24 cellular contexts compared by ENCODE assay signal in the genomic region with DNA sequence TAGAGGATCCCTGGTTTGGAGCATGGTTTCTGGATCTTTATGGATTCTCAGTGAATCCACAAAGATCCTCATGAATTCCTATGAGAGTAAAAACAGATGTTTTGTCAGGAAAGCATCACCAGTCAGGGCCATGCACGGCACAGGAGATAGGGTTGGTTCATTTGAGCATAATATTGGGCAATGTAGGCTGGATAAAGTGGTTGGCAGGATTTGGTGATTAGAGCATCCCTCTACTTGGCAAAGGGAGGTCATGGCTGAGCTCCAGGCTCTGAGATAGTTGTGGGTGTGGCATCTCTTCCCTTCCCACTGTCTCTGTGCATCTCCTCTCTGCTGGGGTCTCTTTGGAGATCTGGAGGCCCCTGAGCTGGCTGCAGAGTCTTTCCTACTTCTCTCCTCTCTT.
"Had no signal": no experiment of that assay in that cellular context is flagged by ENCODE, and none has a peak within 500 bp of the region (broad histone marks: within the 10 kb centered on the region; RNA-seq: fewer than 3 reads in every experiment).

No MANE protein-coding gene starts in this region.

- DNase-seq: activated CD4-positive, alpha-beta memory T cell treated with anti-CD3 and anti-CD28 coated beads, Interleukin-2, amount 10 ng/mL, durations not matched to agents 7 days and 5 days; activated CD4-positive, alpha-beta T cell treated with anti-CD3 and anti-CD28 coated beads for 36 hours; activated naive CD4-positive, alpha-beta T cell treated with Interleukin-2 at 50 U/mL for 16 hours; activated naive CD8-positive, alpha-beta T cell treated with anti-CD3 and anti-CD28 coated beads, Interleukin-2, amount 10 ng/mL, durations not matched to agents 7 days and 5 days; activated T-cell treated with anti-CD3 and anti-CD28 coated beads, Interleukin-2, amount 50 U/mL, for 1 hour; amygdala; body of pancreas; caudate nucleus; colonic mucosa; effector CD4-positive, alpha-beta T cell; foreskin keratinocyte; glutamatergic neuron; mammary epithelial cell; midbrain; nephron progenitor cell; nucleus accumbens; stimulated activated CD4-positive, alpha-beta T cell treated with anti-CD3 and anti-CD28 coated beads, Interleukin-15, amount 100 ng/mL, for 24 hours; stimulated activated CD4-positive, alpha-beta T cell treated with anti-CD3 and anti-CD28 coated beads, Interleukin-2, amount 100 ng/mL, for 48 hours; stimulated activated naive CD8-positive, alpha-beta T cell treated with anti-CD3 and anti-CD28 coated beads, Interleukin-15, amount 100 ng/mL, for 72 hours; testis had no signal

- H3K27me3 Mint-ChIP-seq: activated CD4-positive, alpha-beta memory T cell treated with anti-CD3 and anti-CD28 coated beads, Interleukin-2, amount 10 ng/mL, durations not matched to agents 7 days and 5 days; stimulated activated naive CD8-positive, alpha-beta T cell treated with anti-CD3 and anti-CD28 coated beads, Interleukin-15, amount 100 ng/mL, for 72 hours had no signal

- H3K27me3 ChIP-seq: body of pancreas, colonic mucosa, testis had no signal

- H3K4me1 ChIP-seq: body of pancreas, colonic mucosa, foreskin keratinocyte had no signal

- H3K27ac ChIP-seq: body of pancreas, colonic mucosa, foreskin keratinocyte, testis had no signal

- H3K27ac Mint-ChIP-seq: activated CD4-positive, alpha-beta memory T cell treated with anti-CD3 and anti-CD28 coated beads, Interleukin-2, amount 10 ng/mL, durations not matched to agents 7 days and 5 days; activated CD4-positive, alpha-beta T cell treated with anti-CD3 and anti-CD28 coated beads for 36 hours; activated naive CD8-positive, alpha-beta T cell treated with anti-CD3 and anti-CD28 coated beads, Interleukin-2, amount 10 ng/mL, durations not matched to agents 7 days and 5 days; activated T-helper 17 cell treated with anti-CD3 and anti-CD28 coated beads, Interleukin-2, amount 50 U/mL, for 72 hours; nephron progenitor cell; T-helper 2 cell treated with Interferon-gamma antibody and Interleukin-4, amounts not matched to agents 5 μg/mL and 100 μg/mL, for 36 hours; type B pancreatic cell; WTC11 had no signal

- H3K9me3 ChIP-seq: body of pancreas, colonic mucosa, testis had no signal

- H3K4me3 Mint-ChIP-seq: activated CD4-positive, alpha-beta memory T cell treated with anti-CD3 and anti-CD28 coated beads, Interleukin-2, amount 10 ng/mL, durations not matched to agents 7 days and 5 days; activated CD4-positive, alpha-beta T cell treated with anti-CD3 and anti-CD28 coated beads for 36 hours; activated naive CD8-positive, alpha-beta T cell treated with anti-CD3 and anti-CD28 coated beads, Interleukin-2, amount 10 ng/mL, durations not matched to agents 7 days and 5 days; activated T-helper 17 cell treated with anti-CD3 and anti-CD28 coated beads, Interleukin-2, amount 50 U/mL, for 72 hours; nephron progenitor cell; stimulated activated naive CD8-positive, alpha-beta T cell treated with anti-CD3 and anti-CD28 coated beads, Interleukin-15, amount 100 ng/mL, for 72 hours; T-helper 2 cell treated with Interferon-gamma antibody and Interleukin-4, amounts not matched to agents 5 μg/mL and 100 μg/mL, for 36 hours; type B pancreatic cell; WTC11 had no signal

- H3K4me3 ChIP-seq: body of pancreas, colonic mucosa, testis had no signal

- H3K36me3 ChIP-seq: colonic mucosa had no signal

- H3K36me3 Mint-ChIP-seq: activated naive CD8-positive, alpha-beta T cell treated with anti-CD3 and anti-CD28 coated beads, Interleukin-2, amount 10 ng/mL, durations not matched to agents 7 days and 5 days; type B pancreatic cell; WTC11 had no signal

- H3K9me3 Mint-ChIP-seq: activated CD4-positive, alpha-beta memory T cell treated with anti-CD3 and anti-CD28 coated beads, Interleukin-2, amount 10 ng/mL, durations not matched to agents 7 days and 5 days; activated naive CD8-positive, alpha-beta T cell treated with anti-CD3 and anti-CD28 coated beads, Interleukin-2, amount 10 ng/mL, durations not matched to agents 7 days and 5 days; activated T-helper 17 cell treated with anti-CD3 and anti-CD28 coated beads, Interleukin-2, amount 50 U/mL, for 72 hours; nephron progenitor cell; stimulated activated naive CD8-positive, alpha-beta T cell treated with anti-CD3 and anti-CD28 coated beads, Interleukin-15, amount 100 ng/mL, for 72 hours; T-helper 2 cell treated with Interferon-gamma antibody and Interleukin-4, amounts not matched to agents 5 μg/mL and 100 μg/mL, for 36 hours; type B pancreatic cell; WTC11 had no signal

- ATAC-seq: activated CD4-positive, alpha-beta T cell treated with anti-CD3 and anti-CD28 coated beads for 36 hours; activated T-helper 17 cell treated with anti-CD3 and anti-CD28 coated beads, Interleukin-2, amount 50 U/mL, for 72 hours; body of pancreas; foreskin keratinocyte; stimulated activated naive CD8-positive, alpha-beta T cell treated with anti-CD3 and anti-CD28 coated beads, Interleukin-15, amount 100 ng/mL, for 72 hours; WTC11 had no signal

- H3K4me1 Mint-ChIP-seq: activated CD4-positive, alpha-beta memory T cell treated with anti-CD3 and anti-CD28 coated beads, Interleukin-2, amount 10 ng/mL, durations not matched to agents 7 days and 5 days; activated CD4-positive, alpha-beta T cell treated with anti-CD3 and anti-CD28 coated beads for 36 hours; activated naive CD8-positive, alpha-beta T cell treated with anti-CD3 and anti-CD28 coated beads, Interleukin-2, amount 10 ng/mL, durations not matched to agents 7 days and 5 days; activated T-helper 17 cell treated with anti-CD3 and anti-CD28 coated beads, Interleukin-2, amount 50 U/mL, for 72 hours; stimulated activated naive CD8-positive, alpha-beta T cell treated with anti-CD3 and anti-CD28 coated beads, Interleukin-15, amount 100 ng/mL, for 72 hours had no signal
